ENCODE assay signal across 10 cellular contexts in genomic region chr17:75853410-75853809, GRCh38. TPM values are rescaled to one million over a fixed set of nuclear protein-coding genes. Genes with fewer than 3 reads are reported as not detected.
DNase-seq lines count a peak whose midpoint lies in the region; TF ChIP-seq lines count a peak whose summit lies in the region.
"Had no signal": no experiment of that assay in that cellular context is flagged by ENCODE, and none has a peak within 500 bp of the region (broad histone marks: within the 10 kb centered on the region; RNA-seq: fewer than 3 reads in every experiment).

No MANE protein-coding gene starts in this region.

- 57% methylated on average over 5 of the region's 5 CpGs for WGBS in liver
- 63% methylated on average over 5 of the region's 5 CpGs for WGBS in suprapubic skin

- no peak for TF ChIP-seq RAD21 in liver (IDR thresholded peaks at IDR 0.05)

- TF ChIP-seq POLR2A in suprapubic skin (IDR thresholded peaks at IDR 0.05) = no peak

- H3K27me3 Mint-ChIP-seq in activated T-cell treated with anti-CD3 and anti-CD28 coated beads, Interleukin-2, amount 50 U/mL, for 24 hours = no peaks in the 10 kb centered on the region
- H3K27me3 Mint-ChIP-seq in chondrocyte (ENCODE audit: low read depth) = no peaks in the 10 kb centered on the region
- H3K27me3 Mint-ChIP-seq: effector memory CD8-positive, alpha-beta T cell had no signal

- no peak overlapping the region for H3K9ac ChIP-seq in liver (ENCODE audit: low read depth in 1 of 2, low read length in 2 of 2)

- peaks cover 34% of the 10 kb centered on the region for H3K4me1 Mint-ChIP-seq in activated T-cell treated with anti-CD3 and anti-CD28 coated beads, Interleukin-2, amount 50 U/mL, for 24 hours (ENCODE audit: low read depth)
- H3K4me1 Mint-ChIP-seq in chondrocyte (ENCODE audit: low read depth) = peaks cover 26% of the 10 kb centered on the region

- no peak for DNase-seq in activated T-cell treated with anti-CD3 and anti-CD28 coated beads, Interleukin-2, amount 50 U/mL, for 24 hours
- no peak for DNase-seq in activated T-cell treated with anti-CD3 and anti-CD28 coated beads, Interleukin-2, amount 50 U/mL, for 48 hours
- DNase-seq in astrocyte of the spinal cord (ENCODE audit: low read depth, low spot score) = peak; percentile 55
- no peak for DNase-seq in suprapubic skin (ENCODE audit: low spot score in 2 of 2)
- DNase-seq in HuH-7 (ENCODE audit: low spot score) = no peak
- no peak for DNase-seq in chondrocyte (ENCODE audit: low spot score)
- DNase-seq in SJCRH30 = no peak
- DNase-seq: effector memory CD8-positive, alpha-beta T cell; NCI-H2029 treated with DMSO at 0.1 percent for 48 hours had no signal

- TF ChIP-seq EP300 in suprapubic skin (IDR thresholded peaks at IDR 0.05) = no peak

- in situ Hi-C loops in astrocyte of the spinal cord (cut with HindIII; ENCODE audit: low sequenced_read_pairs) = no loop called here

- no peaks in the 10 kb centered on the region for H3K9me3 Mint-ChIP-seq in activated T-cell treated with anti-CD3 and anti-CD28 coated beads, Interleukin-2, amount 50 U/mL, for 24 hours
- no peaks in the 10 kb centered on the region for H3K9me3 Mint-ChIP-seq in chondrocyte (ENCODE audit: low read depth)
- H3K9me3 Mint-ChIP-seq: effector memory CD8-positive, alpha-beta T cell had no signal

- H3K9me3 ChIP-seq in liver (ENCODE audit: control insufficient read depth in 4 of 4, low read length in 3 of 4) (no peaks in the 10 kb centered on the region), suprapubic skin (no peaks in the 10 kb centered on the region), SJCRH30 (replicated peaks) (no peaks in the 10 kb centered on the region)

- peaks cover 29% of the 10 kb centered on the region for H3K36me3 Mint-ChIP-seq in activated T-cell treated with anti-CD3 and anti-CD28 coated beads, Interleukin-2, amount 50 U/mL, for 24 hours (ENCODE audit: low read depth)
- H3K36me3 Mint-ChIP-seq in chondrocyte (ENCODE audit: low read depth) = peaks cover 11% of the 10 kb centered on the region

- H3K4me1 ChIP-seq in liver (ENCODE audit: control insufficient read depth in 4 of 4, insufficient read depth in 4 of 4, low read length in 3 of 4) (peaks cover 2 to 46% (median 34%) of the 10 kb centered on the region in 4 donors), suprapubic skin (peaks cover 54% of the 10 kb centered on the region), SJCRH30 (peaks cover 11% of the 10 kb centered on the region)

- no peak overlapping the region for H3K4me3 Mint-ChIP-seq in activated T-cell treated with anti-CD3 and anti-CD28 coated beads, Interleukin-2, amount 50 U/mL, for 24 hours
- no peak overlapping the region for H3K4me3 Mint-ChIP-seq in chondrocyte (ENCODE audit: unreplicated experiment)
- H3K4me3 Mint-ChIP-seq: effector memory CD8-positive, alpha-beta T cell had no signal

- TF ChIP-seq CTCF in astrocyte of the spinal cord (IDR thresholded peaks at IDR 0.05; ENCODE audit: low read depth, low read length) (no peak), liver (IDR thresholded peaks at IDR 0.05; ENCODE audit: low read depth, low read length, missing input control) (no peak), suprapubic skin (IDR thresholded peaks at IDR 0.05) (no peak), chondrocyte (IDR thresholded peaks at IDR 0.05) (no peak)

- H3K4me3 ChIP-seq in astrocyte of the spinal cord (ENCODE audit: low read depth, low read length) = no peak overlapping the region
- no peak overlapping the region for H3K4me3 ChIP-seq in liver (ENCODE audit: low read depth in 1 of 3, low read length in 3 of 3)
- peak overlapping the region; percentile 61 for H3K4me3 ChIP-seq in suprapubic skin
- H3K4me3 ChIP-seq in SJCRH30 = no peak overlapping the region

- peaks cover 9 to 24% (median 18%) of the 10 kb centered on the region in 4 donors for H3K36me3 ChIP-seq in liver (ENCODE audit: control insufficient read depth in 4 of 4, insufficient read depth in 3 of 4, low read depth in 1 of 4, low read length in 3 of 4)
- peaks cover 34% of the 10 kb centered on the region for H3K36me3 ChIP-seq in suprapubic skin
- peaks cover 15% of the 10 kb centered on the region for H3K36me3 ChIP-seq in SJCRH30

- H3K27ac ChIP-seq in liver (ENCODE audit: low read depth in 1 of 2, low read length in 2 of 2) (peak overlapping the region; percentile 19 to 96), suprapubic skin (peak overlapping the region; percentile 93), SJCRH30 (no peak overlapping the region)

- H3K27me3 ChIP-seq in liver (ENCODE audit: control insufficient read depth in 4 of 4, insufficient read depth in 4 of 4, low read length in 3 of 4) = no peaks in the 10 kb centered on the region
- no peaks in the 10 kb centered on the region for H3K27me3 ChIP-seq in suprapubic skin
- no peaks in the 10 kb centered on the region for H3K27me3 ChIP-seq in SJCRH30

- H3K27ac Mint-ChIP-seq in activated T-cell treated with anti-CD3 and anti-CD28 coated beads, Interleukin-2, amount 50 U/mL, for 24 hours = peak overlapping the region; percentile 73
- H3K27ac Mint-ChIP-seq in chondrocyte (ENCODE audit: unreplicated experiment) = no peak overlapping the region
- H3K27ac Mint-ChIP-seq: effector memory CD8-positive, alpha-beta T cell had no signal

TF ChIP-seq in liver, 16 proteins besides CTCF, POLR2A, EP300 and RAD21:
- TF ChIP-seq MAX (IDR thresholded peaks at IDR 0.05) = no peak
- TF ChIP-seq YY1 (IDR thresholded peaks at IDR 0.05) = peak; percentile 5
- TF ChIP-seq TAF1 (conservative IDR thresholded peaks at IDR 0.05) = no peak

RNA-seq across cellular contexts. Expression of gene WBP2, which starts 1.7 kb away (rescaled TPM):
- total RNA-seq in liver = 10 to 100 TPM; 29.0 to 32.5 TPM
- 10 to 100 TPM; 70.7 to 99.4 TPM for polyA plus RNA-seq in liver
- total RNA-seq in suprapubic skin = 10 to 100 TPM; 64.9 to 99.4 (median 76.9) TPM
- total RNA-seq in chondrocyte = 45.0 to 62.5 TPM (median 56.5 TPM) in 3 replicates
- total RNA-seq in SJCRH30 (2014; rRNA removed; shearing (Covaris generic)) = 36.3 and 38.3 TPM in 2 replicates

RNA-seq across cellular contexts. Expression of gene UNC13D, which starts 9.2 kb away (rescaled TPM):
- 10 to 100 TPM; 10.3 to 22.9 TPM for total RNA-seq in liver
- 1 to 10 TPM; 2.1 to 4.9 TPM for polyA plus RNA-seq in liver
- 10 to 100 TPM in 1 of 4 donors, 1 to 10 TPM in 3; 5.2 to 21.0 (median 7.2) TPM for total RNA-seq in suprapubic skin
- total RNA-seq in chondrocyte = 1.1 to 3.1 TPM (median 1.5 TPM) in 3 replicates
- total RNA-seq in SJCRH30 (2014; rRNA removed; shearing (Covaris generic)) = 1.4 and 3.2 TPM in 2 replicates

RNA-seq across cellular contexts. Expression of gene TRIM47, which starts 25.0 kb away (rescaled TPM):
- total RNA-seq in liver (10 to 100 TPM in 1 of 2 donors, 1 to 10 TPM in 1; 6.9 to 15.4 TPM), suprapubic skin (10 to 100 TPM; 22.8 to 43.1 (median 27.7) TPM), chondrocyte (33.9 to 50.6 TPM (median 46.3 TPM) in 3 replicates)
- 10 to 100 TPM; 12.2 to 18.5 TPM for polyA plus RNA-seq in liver
- 8.1 and 9.9 TPM in 2 replicates for total RNA-seq in SJCRH30 (2014; rRNA removed; shearing (Covaris generic))

RNA-seq across cellular contexts. Expression of gene TRIM65, which starts 43.3 kb away (rescaled TPM):
- total RNA-seq in liver = 1 to 10 TPM; 7.7 to 8.6 TPM
- 1 to 10 TPM; 1.5 to 5.3 TPM for polyA plus RNA-seq in liver
- 10 to 100 TPM; 22.5 to 44.6 (median 32.1) TPM for total RNA-seq in suprapubic skin
- 25.2 to 27.1 TPM (median 27.0 TPM) in 3 replicates for total RNA-seq in chondrocyte
- 7.4 and 7.9 TPM in 2 replicates for total RNA-seq in SJCRH30 (2014; rRNA removed; shearing (Covaris generic))

RNA-seq across cellular contexts. Expression of gene MRPL38, which starts 51.3 kb away (rescaled TPM):
- total RNA-seq in liver (10 to 100 TPM; 23.0 to 43.9 TPM), suprapubic skin (100 to 1,000 TPM in 1 of 4 donors, 10 to 100 TPM in 3; 41.7 to 113 (median 50.2) TPM), chondrocyte (47.4 to 53.3 TPM (median 49.8 TPM) in 3 replicates)
- polyA plus RNA-seq in liver = 10 to 100 TPM; 57.1 to 63.9 TPM
- 43.6 and 47.1 TPM in 2 replicates for total RNA-seq in SJCRH30 (2014; rRNA removed; shearing (Covaris generic))
